Comparison of ENCODE assay signal across 1 cellular context in genomic region chr3:61707492-61707891, GRCh38.
TF ChIP-seq lines count a peak whose summit lies in the region.

No MANE protein-coding gene starts in this region.

TF ChIP-seq in GM23338, 12 proteins besides CTCF, POLR2A, EP300 and RAD21 (continued from another document):
- TF ChIP-seq ZNF462 (CRISPR knock-in tag; IDR thresholded peaks at IDR 0.05) (no peak), EZH2 (IDR thresholded peaks at IDR 0.05; ENCODE audit: low read depth, unreplicated experiment) (no peak), ZNF331 (CRISPR knock-in tag; IDR thresholded peaks at IDR 0.05; ENCODE audit: low read depth) (no peak), ETS1 (IDR thresholded peaks at IDR 0.05) (no peak), POLR2AphosphoS5 (IDR thresholded peaks at IDR 0.05; ENCODE audit: low read depth) (no peak), REST (IDR thresholded peaks at IDR 0.05; ENCODE audit: unreplicated experiment) (no peak), ZNF114 (CRISPR knock-in tag; IDR thresholded peaks at IDR 0.05) (no peak), NANOG (IDR thresholded peaks at IDR 0.05; ENCODE audit: borderline replicate concordance) (no peak)
